Comparison of ENCODE assay signal across 22 cellular contexts in the genomic region with DNA sequence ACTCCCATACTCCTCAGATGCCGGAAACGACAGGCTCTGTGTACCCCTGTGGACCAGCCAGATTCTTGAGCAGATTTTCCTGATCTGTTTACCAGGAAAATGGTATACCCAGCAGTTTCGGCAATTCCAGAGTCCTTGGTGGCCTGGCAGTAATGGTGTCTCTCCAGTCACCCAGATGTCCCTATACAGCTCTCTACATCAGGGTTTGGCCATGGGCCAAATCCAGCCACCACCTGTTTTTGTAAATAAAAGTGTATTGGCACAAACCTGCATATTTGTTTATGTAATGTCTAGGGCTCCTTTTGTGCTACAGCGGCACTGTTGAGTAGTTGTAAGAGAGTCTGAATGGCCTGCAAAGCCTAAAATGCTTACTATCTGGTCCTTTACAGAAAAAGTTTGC.
DNase-seq lines count a peak whose midpoint lies in the region; ATAC-seq and TF ChIP-seq lines count a peak whose summit lies in the region.
"Had no signal": no experiment of that assay in that cellular context is flagged by ENCODE, and none has a peak within 500 bp of the region (broad histone marks: within the 10 kb centered on the region; RNA-seq: fewer than 3 reads in every experiment).

No MANE protein-coding gene starts in this region.

- ATAC-seq in RWPE2 (ENCODE audit: low read depth): no peak
- no peak for ATAC-seq in esophagus mucosa
- no peak for ATAC-seq in GM18907 (IDR thresholded peaks at IDR 0.05; ENCODE audit: unreplicated experiment)
- ATAC-seq: natural killer cell treated with Interleukin-12 subunit alpha and Interleukin-12 subunit beta and Interleukin-15 and Interleukin-18, amount 100 ng/mL, for 72 hours; stimulated activated effector memory CD8-positive, alpha-beta T cell treated with anti-CD3 and anti-CD28 coated beads, Interleukin-12 subunit alpha, Interleukin-12 subunit beta, amount 100 ng/mL, for 72 hours had no signal

- H3K27ac ChIP-seq in C4-2B: peak overlapping the region; percentile 0; the same call in 1 of the 2 replicates
- H3K27ac ChIP-seq in RWPE2 (ENCODE audit: poor library complexity, severe bottlenecking): no peak overlapping the region
- H3K27ac ChIP-seq: adrenal gland, breast epithelium, parathyroid adenoma, suprapubic skin had no signal

- DNase-seq in NCI-H1092 (lab: John Stamatoyannopoulos, UW) (peak; percentile 59), NCI-H2196 treated with DMSO at 0.1 percent for 48 hours (lab: John Stamatoyannopoulos, UW; ENCODE audit: unreplicated experiment) (peak; percentile 20), RWPE2 (ENCODE audit: low spot score) (peak; percentile 6), RKO (ENCODE audit: low spot score) (no peak)
- DNase-seq in activated CD4-positive, alpha-beta T cell treated with anti-CD3 and anti-CD28 coated beads for 4 hours: no peak
- DNase-seq: ACHN; activated CD4-positive, alpha-beta T cell treated with anti-CD3 and anti-CD28 coated beads, Interleukin-2, amount 10 ng/mL, durations not matched to agents 7 days and 5 days; activated CD8-positive, alpha-beta memory T cell treated with anti-CD3 and anti-CD28 coated beads, Interleukin-2, amount 50 U/mL, for 48 hours; activated effector memory CD4-positive, alpha-beta T cell treated with anti-CD3 and anti-CD28 coated beads, Interleukin-2, amount 50 U/mL, for 16 hours; adrenal gland; DND-41; head of caudate nucleus; mesendoderm; T-helper 1 cell had no signal

- no peaks in the 10 kb centered on the region for H3K36me3 ChIP-seq in RWPE2 (ENCODE audit: low read depth)
- H3K36me3 ChIP-seq: adrenal gland, breast epithelium, suprapubic skin had no signal

- H3K4me1 ChIP-seq in RWPE2 (ENCODE audit: insufficient read depth, poor library complexity, severe bottlenecking): no peaks in the 10 kb centered on the region
- H3K4me1 ChIP-seq: adrenal gland, breast epithelium, parathyroid adenoma, suprapubic skin had no signal

- H3K27me3 ChIP-seq in RWPE2 (ENCODE audit: insufficient read depth, poor library complexity, severe bottlenecking): no peaks in the 10 kb centered on the region
- H3K27me3 ChIP-seq: adrenal gland, breast epithelium, suprapubic skin had no signal

- TF ChIP-seq CTCF in C4-2B (conservative IDR thresholded peaks at IDR 0.05) (no peak), RWPE2 (IDR thresholded peaks at IDR 0.05; ENCODE audit: poor library complexity, severe bottlenecking) (no peak)

- H3K4me3 ChIP-seq in RWPE2 (ENCODE audit: severe bottlenecking): no peak overlapping the region
- H3K4me3 ChIP-seq: adrenal gland, breast epithelium, suprapubic skin had no signal

- no peaks in the 10 kb centered on the region for H3K9me3 ChIP-seq in RWPE2 (ENCODE audit: severe bottlenecking)
- H3K9me3 ChIP-seq: adrenal gland, breast epithelium, suprapubic skin had no signal

Comparison
In these comparisons a context has a peak if more than half of its experiments do, and no peak if none do; other contexts are left out.
1. DNase-seq: peak in NCI-H1092 (single experiment), NCI-H2196 treated with DMSO at 0.1 percent for 48 hours (single experiment) and RWPE2 (single experiment); none in RKO (single experiment) and activated CD4-positive, alpha-beta T cell treated with anti-CD3 and anti-CD28 coated beads for 4 hours (0 of 2).